34 cellular contexts compared by ENCODE assay signal in the genomic region with DNA sequence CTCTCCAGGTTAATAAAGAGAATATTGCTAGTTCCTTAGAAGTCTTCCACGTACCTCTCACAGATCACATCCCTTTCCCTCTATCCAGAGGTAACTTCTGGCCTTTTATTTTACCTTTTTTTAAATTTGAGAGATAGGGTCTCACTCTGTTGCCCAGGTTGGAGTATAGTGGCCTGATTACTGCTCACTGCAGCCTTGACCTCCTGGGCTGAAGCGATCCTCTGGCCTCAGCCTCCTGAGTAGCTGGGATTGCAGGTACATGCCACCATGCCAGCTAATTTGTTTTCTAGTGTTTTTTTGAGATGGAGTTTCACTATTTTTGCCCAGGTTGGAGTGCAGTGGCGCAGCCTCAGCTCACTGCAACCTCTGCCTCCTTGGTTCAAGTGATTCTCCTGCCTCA.
"Had no signal": no experiment of that assay in that cellular context is flagged by ENCODE, and none has a peak within 500 bp of the region (broad histone marks: within the 10 kb centered on the region; RNA-seq: fewer than 3 reads in every experiment).

No MANE protein-coding gene starts in this region.

- H3K4me2 ChIP-seq: KMS-11 had no signal

- DNase-seq: Karpas-422, Kasumi-1, MG63, MM.1S, MV-4-11, NCI-H1048, NCI-H1092, NCI-H1092 treated with DMSO at 0.1 percent for 48 hours, NCI-H1105, NCI-H1105 treated with DMSO at 0.1 percent for 48 hours, NCI-H1417, NCI-H1417 treated with DMSO at 0.1 percent for 48 hours, NCI-H1436, NCI-H1436 treated with DMSO at 0.1 percent for 48 hours, NCI-H146, NCI-H1694, NCI-H1694 treated with DMSO at 0.1 percent for 48 hours, NCI-H187, NCI-H187 treated with DMSO at 0.1 percent for 48 hours, NCI-H1930, NCI-H2029, NCI-H2029 treated with DMSO at 0.1 percent for 48 hours, NCI-H2081, NCI-H2081 treated with DMSO at 0.1 percent for 48 hours, NCI-H2107, NCI-H2171, NCI-H2171 treated with DMSO at 0.1 percent for 48 hours, NCI-H2227 treated with DMSO at 0.1 percent for 48 hours, NCI-H226, NCI-H345, NCI-H446, NCI-H446 treated with DMSO at 0.1 percent for 48 hours, NCI-H510A had no signal

- H3K27me3 ChIP-seq: MG63 had no signal

- H3K4me3 ChIP-seq: MG63 had no signal

- H3K9ac ChIP-seq: KMS-11 had no signal

- H3K27ac ChIP-seq: KMS-11 had no signal

- H3K9me3 ChIP-seq: MG63 had no signal
